Comparison of ENCODE assay signal across 11 cellular contexts in genomic region chrX:131762802-131763234, GRCh38.
DNase-seq lines count a peak whose midpoint lies in the region; ATAC-seq and TF ChIP-seq lines count a peak whose summit lies in the region.
"Had no signal": no experiment of that assay in that cellular context is flagged by ENCODE, and none has a peak within 500 bp of the region (broad histone marks: within the 10 kb centered on the region; RNA-seq: fewer than 3 reads in every experiment).

No MANE protein-coding gene starts in this region.

- no peak for TF ChIP-seq EP300 in upper lobe of left lung (IDR thresholded peaks at IDR 0.05)

- no peaks in the 10 kb centered on the region for H4K20me1 ChIP-seq in fibroblast of lung (ENCODE audit: control insufficient read depth, extremely low read depth, insufficient read depth, low read length)

- ATAC-seq in upper lobe of left lung (ENCODE audit: low FRiP score in 2 of 2), result peak in 1 of 2 donors; percentile 89

- H3K27me3 ChIP-seq in fibroblast of lung (ENCODE audit: control insufficient read depth, insufficient read depth, low read length), result no peaks in the 10 kb centered on the region
- no peaks in the 10 kb centered on the region for H3K27me3 ChIP-seq in upper lobe of left lung
- no peaks in the 10 kb centered on the region for H3K27me3 ChIP-seq in thyroid gland

- H3K27ac ChIP-seq in fibroblast of lung (ENCODE audit: insufficient read depth, low read length) (no peak overlapping the region), upper lobe of left lung (peak overlapping the region in 1 of 4 donors; percentile 54), thyroid gland (no peak overlapping the region)
- H3K27ac ChIP-seq: thoracic aorta had no signal

- H3K9me3 ChIP-seq in fibroblast of lung (ENCODE audit: control insufficient read depth, insufficient read depth, low read depth, low read length) (no peaks in the 10 kb centered on the region), upper lobe of left lung (no peaks in the 10 kb centered on the region), thyroid gland (no peaks in the 10 kb centered on the region)
- H3K9me3 ChIP-seq: thoracic aorta had no signal

- no peak overlapping the region for H2AFZ ChIP-seq in fibroblast of lung (ENCODE audit: low read length)

- H3K4me1 ChIP-seq in fibroblast of lung (ENCODE audit: control insufficient read depth, extremely low read depth, insufficient read depth, low read length) (no peaks in the 10 kb centered on the region), upper lobe of left lung (peaks cover 0 to 8% (median 0%) of the 10 kb centered on the region in 4 donors), thyroid gland (no peaks in the 10 kb centered on the region)

- H3K36me3 ChIP-seq in fibroblast of lung (ENCODE audit: control insufficient read depth, insufficient read depth, low read length) (no peaks in the 10 kb centered on the region), upper lobe of left lung (no peaks in the 10 kb centered on the region), thyroid gland (no peaks in the 10 kb centered on the region)
- H3K36me3 ChIP-seq: thoracic aorta had no signal

- peak; percentile 44 for DNase-seq in activated gamma-delta T cell treated with Interleukin-2 at 50 U/mL for 16 hours
- no peak for DNase-seq in activated gamma-delta T cell (lab: John Stamatoyannopoulos, UW)
- peak; percentile 54 for DNase-seq in NCI-H2227 treated with DMSO at 0.1 percent for 48 hours (lab: John Stamatoyannopoulos, UW)
- DNase-seq in fibroblast of lung (ENCODE audit: low read depth in 2 of 2), result peak in 1 of 2 donors; percentile 54
- peak in 1 of 2 donors; percentile 50 for DNase-seq in upper lobe of left lung
- no peak for DNase-seq in thyroid gland
- DNase-seq in foreskin melanocyte, result no peak
- no peak for DNase-seq in NCI-H146 (lab: John Stamatoyannopoulos, UW)
- DNase-seq: activated B cell treated with CpG ODN at 0.5 μM for 24 hours, DND-41 had no signal

- H3K79me2 ChIP-seq in fibroblast of lung (ENCODE audit: control insufficient read depth, insufficient read depth, low read length), result no peaks in the 10 kb centered on the region

- H3K4me3 ChIP-seq in fibroblast of lung (replicated peaks in 1 of 4; ENCODE audit: control extremely low read depth in 1 of 4, insufficient read depth in 1 of 4, low read depth in 3 of 4, low read length in 4 of 4), result no peak overlapping the region
- H3K4me3 ChIP-seq in upper lobe of left lung, result peak overlapping the region in 1 of 4 donors; percentile 23
- H3K4me3 ChIP-seq in thyroid gland (replicated peaks in 1 of 3), result peak overlapping the region in 1 of 3 donors; percentile 21
- H3K4me3 ChIP-seq: thoracic aorta had no signal

- 45 to 93% methylated on average over 6 to 7 of the region's 7 CpGs for WGBS in upper lobe of left lung, 2 donors
- 91 to 92% methylated on average over 5 to 7 of the region's 7 CpGs for WGBS in thyroid gland, 2 donors

- H3K4me2 ChIP-seq in fibroblast of lung (ENCODE audit: extremely low read depth, insufficient read depth, low read length), result peak overlapping the region; percentile 34

- H3K9ac ChIP-seq in fibroblast of lung (ENCODE audit: insufficient read depth, low read length), result no peak overlapping the region

- intact Hi-C loops in thyroid gland (cut with DNase I), result no loop called here

- TF ChIP-seq POLR2A in upper lobe of left lung (IDR thresholded peaks at IDR 0.05), result no peak
- TF ChIP-seq POLR2A in thyroid gland (IDR thresholded peaks at IDR 0.05), result no peak

- no peak for TF ChIP-seq CTCF in fibroblast of lung (conservative IDR thresholded peaks at IDR 0.05 in 1 of 2, IDR thresholded peaks at IDR 0.05 in 1 of 2; ENCODE audit: low read depth in 1 of 2, low read length in 2 of 2)
- TF ChIP-seq CTCF in upper lobe of left lung (IDR thresholded peaks at IDR 0.05), result peak in 4 of 6 experiments; percentile 27 to 61 (median 49)
- TF ChIP-seq CTCF in thyroid gland (IDR thresholded peaks at IDR 0.05), result peak in 3 of 6 experiments; percentile 17 to 72 (median 65)

Comparison
In these comparisons a context has a peak if more than half of its experiments do, and no peak if none do; other contexts are left out.
1. DNase-seq: peak in activated gamma-delta T cell treated with Interleukin-2 at 50 U/mL for 16 hours (single experiment) and NCI-H2227 treated with DMSO at 0.1 percent for 48 hours (single experiment); none in activated gamma-delta T cell (single experiment), thyroid gland (0 of 2), foreskin melanocyte (single experiment) and NCI-H146 (single experiment).
2. CTCF ChIP-seq: peak in upper lobe of left lung (4 of 6); none in fibroblast of lung (0 of 2).